In the genomic region with DNA sequence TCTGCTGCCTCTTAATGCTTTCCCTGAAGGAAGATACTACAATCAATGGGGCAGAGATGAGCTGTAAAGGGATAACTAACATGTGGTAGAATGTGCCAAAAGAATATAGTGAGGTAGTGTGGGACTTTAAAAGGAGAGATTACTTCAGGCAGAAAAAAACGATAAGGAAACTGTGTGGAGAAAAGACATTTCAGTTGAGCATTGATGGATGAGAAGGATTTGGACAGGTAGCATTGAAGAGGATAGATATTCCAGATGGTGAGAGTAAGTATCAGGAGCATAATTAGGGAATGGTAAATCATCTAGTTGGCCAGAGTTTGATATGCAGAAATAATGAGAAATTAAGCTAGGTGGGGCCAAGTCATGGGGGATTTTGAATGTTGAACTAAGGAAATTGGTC, we compare ENCODE assay signal across 21 cellular contexts.
"Had no signal": no experiment of that assay in that cellular context is flagged by ENCODE, and none has a peak within 500 bp of the region (broad histone marks: within the 10 kb centered on the region; RNA-seq: fewer than 3 reads in every experiment).

No MANE protein-coding gene starts in this region.

- H3K27ac ChIP-seq: SJSA1, SK-N-MC had no signal

- H3K27me3 ChIP-seq: SJSA1 had no signal

- H3K9me3 ChIP-seq: SJSA1 had no signal

- FAIRE-seq: RCC 7860 had no signal

- ATAC-seq: T-cell had no signal

- H3K4me3 ChIP-seq: SJSA1, SK-N-MC had no signal

- DNase-seq: IMR-90, Karpas-422, KG1, MM.1S, NCI-H1092 treated with DMSO at 0.1 percent for 48 hours, NCI-H1436, NCI-H187 treated with DMSO at 0.1 percent for 48 hours, NCI-H2029 treated with DMSO at 0.1 percent for 48 hours, NCI-H2171 treated with DMSO at 0.1 percent for 48 hours, NCI-H345, NCI-H446 treated with DMSO at 0.1 percent for 48 hours, NCI-H510A treated with DMSO at 0.1 percent for 48 hours, NCI-H526 treated with DMSO at 0.1 percent for 48 hours, NCI-H774, Right ventricle myocardium superior, RPMI8226, SIG-M5, T-cell had no signal
